ENCODE assay signal across 8 cellular contexts in the genomic region with DNA sequence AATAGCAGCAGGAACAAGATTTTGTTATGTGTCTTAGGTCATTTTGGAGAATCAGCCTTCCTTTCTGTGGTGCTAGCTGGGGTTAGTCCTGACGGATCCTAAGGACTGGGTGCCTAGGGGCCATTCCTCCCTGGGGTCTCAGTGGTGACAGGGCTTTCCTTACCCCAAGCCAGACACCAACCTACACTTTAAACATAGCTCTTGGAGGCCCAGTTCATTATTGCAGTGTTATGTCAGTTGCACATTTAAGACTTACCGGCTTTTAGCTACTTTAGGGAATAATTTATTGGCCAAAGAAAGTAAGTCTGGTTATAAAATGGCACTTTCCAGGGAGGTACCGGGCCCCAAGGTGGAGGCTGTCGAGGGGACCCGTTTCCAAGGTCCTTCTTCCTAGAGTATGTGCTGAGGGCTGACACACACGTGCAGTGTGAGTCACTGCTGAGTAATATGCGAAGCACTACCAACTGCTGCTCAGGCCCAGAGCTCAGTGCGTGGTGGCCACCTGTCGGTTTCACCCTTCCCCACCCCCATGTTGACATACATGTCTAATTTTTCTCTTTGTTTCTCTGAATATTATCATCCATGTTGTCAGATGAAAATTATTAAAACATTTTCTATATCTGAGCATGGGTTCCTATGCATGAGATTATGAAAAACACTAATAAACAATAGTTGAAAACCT. TPM values are rescaled to one million over a fixed set of nuclear protein-coding genes. Genes with fewer than 3 reads are reported as not detected.
A peak's percentile ranks its signal among the peaks of the same experiment; 100 is the strongest.
DNase-seq lines count a peak whose midpoint lies in the region; ATAC-seq, FAIRE-seq and TF ChIP-seq lines count a peak whose summit lies in the region.

No MANE protein-coding gene starts in this region.

- peak overlapping the region; percentile 67 for H3K27ac ChIP-seq in keratinocyte (ENCODE audit: control insufficient read depth, insufficient read depth, low read length)
- H3K27ac ChIP-seq in endodermal cell (ENCODE audit: low read depth, low read length) = no peak overlapping the region

- H3K79me2 ChIP-seq in keratinocyte (ENCODE audit: control insufficient read depth, insufficient read depth, low read length) = no peaks in the 10 kb centered on the region

- H3K4me1 Mint-ChIP-seq in activated B cell treated with CpG ODN at 0.5 μM for 24 hours (no peaks in the 10 kb centered on the region), mesothelial cell of epicardium (no peaks in the 10 kb centered on the region), endodermal cell (no peaks in the 10 kb centered on the region)

- H3K4me1 ChIP-seq in keratinocyte (ENCODE audit: control insufficient read depth, extremely low read depth, insufficient read depth, low read length) (peaks cover 9% of the 10 kb centered on the region), endodermal cell (ENCODE audit: control insufficient read depth, insufficient read depth, low read length) (no peaks in the 10 kb centered on the region)

- CTCF ChIA-PET in AG04449 (lab: Yijun Ruan, JAX) (interaction anchor here (0.7 to 1.6 kb wide), 4 partner anchors 14 to 132 kb away, joined by 3 to 9 read pairs (median 4); no protein-coding TSS in a partner anchor), activated B cell treated with CpG ODN at 0.5 μM for 24 hours (lab: Charles Lee) (no interaction called here)

- dilution Hi-C loops in keratinocyte (cut with MboI; ENCODE audit: extremely low pct_ligation_motif_present, low sequenced_read_pairs) = no loop called here

- no peak overlapping the region for H3K4me3 Mint-ChIP-seq in activated B cell treated with CpG ODN at 0.5 μM for 24 hours
- no peak overlapping the region for H3K4me3 Mint-ChIP-seq in mesothelial cell of epicardium
- H3K4me3 Mint-ChIP-seq in endodermal cell = no peak overlapping the region

- WGBS in endodermal cell (ENCODE audit: insufficient coverage in 1 of 2, insufficient read length in 1 of 2), 2 experiments = 86 to 89% methylated on average over 7 to 9 of the region's 9 CpGs

- H2AFZ ChIP-seq in keratinocyte (ENCODE audit: control insufficient read depth, low read length) = no peak overlapping the region

- H3K9me1 ChIP-seq in keratinocyte (ENCODE audit: control insufficient read depth, extremely low read depth, insufficient read depth, low read length) = no peaks in the 10 kb centered on the region

- H3K4me2 ChIP-seq in keratinocyte (ENCODE audit: control insufficient read depth, extremely low read depth, insufficient read depth, low read depth, low read length) = no peak overlapping the region

- POLR2A ChIA-PET in AG04449 (lab: Yijun Ruan, JAX) (no interaction called here), activated B cell treated with CpG ODN at 0.5 μM for 24 hours (lab: Charles Lee) (no interaction called here)

- H4K20me1 ChIP-seq in keratinocyte (ENCODE audit: control insufficient read depth, extremely low read depth, insufficient read depth, low read length) = no peaks in the 10 kb centered on the region

- DNase-seq in AG04449 (ENCODE audit: low read depth, low spot score) = no peak
- no peak for DNase-seq in activated B cell treated with CpG ODN at 0.5 μM for 24 hours
- peak; percentile 45 for DNase-seq in keratinocyte (ENCODE audit: low read depth, low spot score)
- no peak for DNase-seq in mesothelial cell of epicardium (ENCODE audit: low spot score in 2 of 2, unreplicated experiment in 2 of 2)
- DNase-seq in DMS153 treated with DMSO at 0.1 percent for 48 hours (lab: John Stamatoyannopoulos, UW; ENCODE audit: unreplicated experiment) = no peak
- DNase-seq in endodermal cell = no peak

- no peak overlapping the region for H3K4me3 ChIP-seq in AG04449 (ENCODE audit: low read depth, low read length)
- H3K4me3 ChIP-seq in keratinocyte (ENCODE audit: control insufficient read depth in 2 of 3, extremely low read depth in 1 of 3, insufficient read depth in 2 of 3, low read depth in 1 of 3, low read length in 3 of 3) = no peak overlapping the region
- H3K4me3 ChIP-seq in endodermal cell (ENCODE audit: low read length) = no peak overlapping the region

- H3K27me3 Mint-ChIP-seq in activated B cell treated with CpG ODN at 0.5 μM for 24 hours (no peaks in the 10 kb centered on the region), mesothelial cell of epicardium (ENCODE audit: low read depth) (no peaks in the 10 kb centered on the region), endodermal cell (ENCODE audit: insufficient read depth) (no peaks in the 10 kb centered on the region)

- peaks cover 0 to 4% of the 10 kb centered on the region in 2 experiments for H3K36me3 ChIP-seq in keratinocyte (ENCODE audit: control insufficient read depth in 2 of 2, extremely low read depth in 1 of 2, insufficient read depth in 2 of 2, low read length in 2 of 2)
- H3K36me3 ChIP-seq in endodermal cell (ENCODE audit: control insufficient read depth, insufficient read depth, low read length) = peaks cover 74% of the 10 kb centered on the region

- FAIRE-seq in keratinocyte (lab: Jason Lieb, UNC) = peak; percentile 89

- ATAC-seq in GM19043 (IDR thresholded peaks at IDR 0.05; ENCODE audit: low read depth, unreplicated experiment) (peak; percentile 100), HG03108 (IDR thresholded peaks at IDR 0.05; ENCODE audit: unreplicated experiment) (peak; percentile 98), activated B cell treated with CpG ODN at 0.5 μM for 24 hours (ENCODE audit: low read depth) (peak; percentile 82)

- H3K9me3 ChIP-seq in keratinocyte (ENCODE audit: control insufficient read depth, low read depth, low read length) (no peaks in the 10 kb centered on the region), endodermal cell (ENCODE audit: control insufficient read depth, low read length) (no peaks in the 10 kb centered on the region)

- intact Hi-C loops in activated B cell treated with CpG ODN at 0.5 μM for 24 hours (cut with micrococcal nuclease) = loop anchor here (1.0 kb wide), 1 partner anchor 100 kb away; no protein-coding TSS in a partner anchor

- TF ChIP-seq CTCF in AG04449 (IDR thresholded peaks at IDR 0.05; ENCODE audit: insufficient read depth, low read length, missing control alignments) (peak; percentile 13), activated B cell treated with CpG ODN at 0.5 μM for 24 hours (IDR thresholded peaks at IDR 0.05) (no peak), keratinocyte (optimal IDR thresholded peaks at IDR 0.05 in 1 of 3, IDR thresholded peaks at IDR 0.05 in 1 of 3, conservative IDR thresholded peaks at IDR 0.05 in 1 of 3; ENCODE audit: extremely low read depth in 1 of 3, insufficient read depth in 2 of 3, low read length in 3 of 3) (peak; percentile 55 to 78 (median 63)), mesothelial cell of epicardium (IDR thresholded peaks at IDR 0.05; ENCODE audit: unreplicated experiment) (no peak), endodermal cell (conservative IDR thresholded peaks at IDR 0.05) (no peak)

- peaks cover 58% of the 10 kb centered on the region for H3K36me3 Mint-ChIP-seq in activated B cell treated with CpG ODN at 0.5 μM for 24 hours (ENCODE audit: low read depth)
- peaks cover 17% of the 10 kb centered on the region for H3K36me3 Mint-ChIP-seq in mesothelial cell of epicardium
- peaks cover 48% of the 10 kb centered on the region for H3K36me3 Mint-ChIP-seq in endodermal cell (ENCODE audit: low read depth)

- H3K27ac Mint-ChIP-seq in activated B cell treated with CpG ODN at 0.5 μM for 24 hours (no peak overlapping the region), mesothelial cell of epicardium (no peak overlapping the region), endodermal cell (no peak overlapping the region)

- no peaks in the 10 kb centered on the region for H3K9me3 Mint-ChIP-seq in activated B cell treated with CpG ODN at 0.5 μM for 24 hours
- H3K9me3 Mint-ChIP-seq in mesothelial cell of epicardium = no peaks in the 10 kb centered on the region
- no peaks in the 10 kb centered on the region for H3K9me3 Mint-ChIP-seq in endodermal cell

- H3K9ac ChIP-seq in keratinocyte (ENCODE audit: control insufficient read depth, extremely low read depth, insufficient read depth, low read length) (peak overlapping the region; percentile 40), endodermal cell (ENCODE audit: extremely low read depth, low read length, poor library complexity, severe bottlenecking) (no peak overlapping the region)

- H3K27me3 ChIP-seq in keratinocyte (ENCODE audit: control insufficient read depth, extremely low read depth, insufficient read depth, low read length) (no peaks in the 10 kb centered on the region), endodermal cell (ENCODE audit: control insufficient read depth, insufficient read depth, low read length, poor library complexity, severe bottlenecking) (no peaks in the 10 kb centered on the region)

RNA-seq across cellular contexts. Expression of gene GRHL1, which starts 37.0 kb away (rescaled TPM):
- 0.39 and 0.95 TPM in 2 replicates for total RNA-seq in activated B cell treated with CpG ODN at 0.5 μM for 24 hours
- 2.6 to 15.1 TPM (median 7.8 TPM) in 3 replicates for polyA plus RNA-seq in keratinocyte
- 49.7 TPM for polyA plus RNA-seq in keratinocyte (2011; ENCODE audit: low read depth)
- 2.1 and 5.7 TPM in 2 replicates for polyA plus RNA-seq in keratinocyte (2011; cell fraction: cytosol; rRNA removed)
- polyA plus RNA-seq in keratinocyte (2011; cell fraction: nucleus; rRNA removed) = 12.8 and 15.7 TPM in 2 replicates
- polyA plus RNA-seq in keratinocyte (2012; ENCODE audit: low replicate concordance) = 1.8 and 56.4 TPM in 2 replicates
- 9.2 to 23.4 TPM (median 16.0 TPM) in 3 replicates for polyA minus RNA-seq in keratinocyte
- polyA minus RNA-seq in keratinocyte (2011; cell fraction: cytosol; rRNA and poly(A)+ RNA removed) = 1.3 TPM
- polyA minus RNA-seq in keratinocyte (2011; cell fraction: nucleus; rRNA and poly(A)+ RNA removed) = 11.9 TPM in 2 replicates
- total RNA-seq in mesothelial cell of epicardium = 8.2 to 10.4 TPM (median 9.7 TPM) in 3 replicates
- 1 to 10 TPM; 2.7 to 2.9 TPM for total RNA-seq in endodermal cell
- polyA plus RNA-seq in endodermal cell (2013, experiment 1 of 2) = 2.5 TPM
- polyA plus RNA-seq in endodermal cell (2013, experiment 2 of 2) = 2.2 TPM

Comparison
In these comparisons a context has a peak if more than half of its experiments do, and no peak if none do; other contexts are left out.
1. CTCF ChIP-seq: peak in AG04449 (single experiment) and keratinocyte (3 of 3); none in activated B cell treated with CpG ODN at 0.5 μM for 24 hours (single experiment), mesothelial cell of epicardium (single experiment) and endodermal cell (single experiment).
2. Peak in every context shown above with its lines, with median percentiles within 50 percentile points of each other: ATAC-seq.